In the genomic region with DNA sequence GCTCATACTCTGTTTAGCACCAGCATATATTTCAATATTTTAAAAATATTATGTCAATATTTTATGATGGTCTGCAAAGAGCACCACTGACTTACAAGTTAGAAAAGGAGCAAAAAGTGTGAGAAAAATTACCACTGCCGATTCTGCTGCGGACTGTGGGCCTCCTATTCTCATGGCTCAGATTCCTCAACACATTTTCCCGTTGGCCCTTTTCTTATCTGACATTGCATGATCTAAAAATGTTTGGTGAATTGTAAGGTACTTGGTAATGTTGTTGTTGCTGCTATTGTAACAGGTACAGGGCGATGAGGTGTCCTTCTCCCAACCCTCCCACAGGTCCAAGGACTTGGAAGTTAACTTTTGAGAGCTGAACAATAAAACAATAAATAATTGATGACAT, we compare ENCODE assay signal across 16 cellular contexts. TPM values are rescaled to one million over a fixed set of nuclear protein-coding genes. Genes with fewer than 3 reads are reported as not detected.
DNase-seq lines count a peak whose midpoint lies in the region; ATAC-seq and TF ChIP-seq lines count a peak whose summit lies in the region.
"Had no signal": no experiment of that assay in that cellular context is flagged by ENCODE, and none has a peak within 500 bp of the region (broad histone marks: within the 10 kb centered on the region; RNA-seq: fewer than 3 reads in every experiment).

No MANE protein-coding gene starts in this region.

- H4K20me1 ChIP-seq in BLaER1 (no peaks in the 10 kb centered on the region), osteoblast (ENCODE audit: insufficient read depth, low read length) (no peaks in the 10 kb centered on the region)

- H3K36me3 Mint-ChIP-seq in IgD-negative memory B cell, result peaks cover 6% of the 10 kb centered on the region
- H3K36me3 Mint-ChIP-seq in effector memory CD8-positive, alpha-beta T cell (ENCODE audit: insufficient read depth), result peaks cover 7% of the 10 kb centered on the region

- H3K9me3 Mint-ChIP-seq in IgD-negative memory B cell, result no peaks in the 10 kb centered on the region
- H3K9me3 Mint-ChIP-seq in effector memory CD8-positive, alpha-beta T cell, result no peaks in the 10 kb centered on the region

- H3K79me2 ChIP-seq in osteoblast (ENCODE audit: insufficient read depth, low read length), result no peaks in the 10 kb centered on the region

- peaks cover 36 to 44% (median 39%) of the 10 kb centered on the region in 3 donors for H3K4me1 Mint-ChIP-seq in IgD-negative memory B cell
- H3K4me1 Mint-ChIP-seq in effector memory CD8-positive, alpha-beta T cell (ENCODE audit: low read depth in 2 of 2), result peaks cover 42 to 50% of the 10 kb centered on the region in 2 donors

- no peak for TF ChIP-seq CTCF in osteoblast (IDR thresholded peaks at IDR 0.05; ENCODE audit: extremely low read depth, low read depth, low read length)

- H3K4me1 ChIP-seq in BLaER1 (peaks cover 63% of the 10 kb centered on the region), osteoblast (ENCODE audit: insufficient read depth, low read length) (peaks cover 28% of the 10 kb centered on the region)
- H3K4me1 ChIP-seq: BE2C had no signal

- H3K27me3 Mint-ChIP-seq in IgD-negative memory B cell, result no peaks in the 10 kb centered on the region
- no peaks in the 10 kb centered on the region for H3K27me3 Mint-ChIP-seq in effector memory CD8-positive, alpha-beta T cell

- H3K27ac Mint-ChIP-seq in IgD-negative memory B cell, result peak overlapping the region; percentile 84 to 97 (median 85)
- H3K27ac Mint-ChIP-seq in effector memory CD8-positive, alpha-beta T cell, result no peak overlapping the region

- H3K27me3 ChIP-seq in BLaER1 (no peaks in the 10 kb centered on the region), osteoblast (ENCODE audit: insufficient read depth, low read length) (no peaks in the 10 kb centered on the region)
- H3K27me3 ChIP-seq: BE2C had no signal

- no peak for ATAC-seq in effector memory CD8-positive, alpha-beta T cell (replicated peaks)
- no peak for ATAC-seq in GM19023 (IDR thresholded peaks at IDR 0.05; ENCODE audit: unreplicated experiment)
- ATAC-seq in GM21619 (IDR thresholded peaks at IDR 0.05; ENCODE audit: unreplicated experiment), result no peak

- H3K27ac ChIP-seq in BLaER1, result no peak overlapping the region
- H3K27ac ChIP-seq in osteoblast (ENCODE audit: low read depth, low read length), result peak overlapping the region; percentile 59

- DNase-seq in effector memory CD8-positive, alpha-beta T cell, result no peak
- DNase-seq in osteoblast (ENCODE audit: insufficient read length, low spot score, missing footprints) (no peak), NCI-H1417 (lab: John Stamatoyannopoulos, UW) (no peak), DMS153 (lab: John Stamatoyannopoulos, UW) (no peak)
- DNase-seq: activated gamma-delta T cell treated with Interleukin-2 at 50 U/mL for 16 hours, BE2C, GDM1, islet precursor cell, NCI-H146, NCI-H82 had no signal

- H3K4me3 ChIP-seq in BLaER1 (no peak overlapping the region), osteoblast (ENCODE audit: insufficient read depth, low read length) (no peak overlapping the region)

- H2AFZ ChIP-seq in osteoblast (ENCODE audit: low read length), result no peak overlapping the region

- H3K9me3 ChIP-seq in BLaER1 (no peaks in the 10 kb centered on the region), osteoblast (ENCODE audit: low read depth, low read length) (no peaks in the 10 kb centered on the region)
- H3K9me3 ChIP-seq: BE2C had no signal

- peak overlapping the region; percentile 86 to 94 (median 90) for H3K4me3 Mint-ChIP-seq in IgD-negative memory B cell
- peak overlapping the region; percentile 54 to 63 for H3K4me3 Mint-ChIP-seq in effector memory CD8-positive, alpha-beta T cell

- H3K36me3 ChIP-seq in BLaER1 (peaks cover 9% of the 10 kb centered on the region), osteoblast (ENCODE audit: insufficient read depth, low read length) (peaks cover 9% of the 10 kb centered on the region)

- H3K4me2 ChIP-seq in BLaER1 (peak overlapping the region; percentile 62), osteoblast (ENCODE audit: insufficient read depth, low read length) (peak overlapping the region; percentile 61)

- H3K9ac ChIP-seq in BLaER1, result 0 out of 2 replicates have a peak overlapping the region, but pooled peaks have one; percentile 30

RNA-seq across cellular contexts. Expression of gene C1orf162, which starts 0.7 kb away (rescaled TPM):
- polyA plus RNA-seq in IgD-negative memory B cell, result 120 TPM
- 0.29 and 0.36 TPM in 2 replicates for total RNA-seq in osteoblast
- total RNA-seq: IMR-90 had no signal

RNA-seq across cellular contexts. Expression of gene ATP5PB, which starts 25.3 kb away (rescaled TPM):
- 390 TPM for polyA plus RNA-seq in IgD-negative memory B cell
- 203 and 272 TPM in 2 replicates for total RNA-seq in osteoblast

RNA-seq across cellular contexts. Expression of gene WDR77, which starts 25.5 kb away (rescaled TPM):
- 48.1 TPM for polyA plus RNA-seq in IgD-negative memory B cell
- total RNA-seq in osteoblast, result 29.7 and 33.3 TPM in 2 replicates

RNA-seq across cellular contexts. Expression of gene ADORA3, which starts 28.9 kb away (rescaled TPM):
- polyA plus RNA-seq in IgD-negative memory B cell, result 0.44 TPM
- not detected in 2 replicates for total RNA-seq in osteoblast
- total RNA-seq: fibroblast of villous mesenchyme, IMR-90 had no signal
- polyA plus RNA-seq: IMR-90 had no signal

RNA-seq across cellular contexts. Expression of gene TMIGD3, which starts 28.9 kb away (rescaled TPM):
- polyA plus RNA-seq in IgD-negative memory B cell, result not detected
- 0.29 TPM in 1 of 2 replicates, not detected in the other for total RNA-seq in osteoblast

Comparison
In these comparisons a context has a peak if more than half of its experiments do, and no peak if none do; other contexts are left out.
1. H3K27ac Mint-ChIP-seq: peak in IgD-negative memory B cell (3 of 3); none in effector memory CD8-positive, alpha-beta T cell (0 of 2).